ENCODE assay signal across 17 cellular contexts in genomic region chr14:39036760-39037159, GRCh38.
DNase-seq lines count a peak whose midpoint lies in the region; ATAC-seq and TF ChIP-seq lines count a peak whose summit lies in the region.
"Had no signal": no experiment of that assay in that cellular context is flagged by ENCODE, and none has a peak within 500 bp of the region (broad histone marks: within the 10 kb centered on the region; RNA-seq: fewer than 3 reads in every experiment).

No MANE protein-coding gene starts in this region.

- in situ Hi-C loops in IMR-90 (cut with MboI; ENCODE audit: low sequenced_read_pairs): no loop called here

- POLR2A ChIA-PET in IMR-90 (lab: Charles Lee; ENCODE audit: unreplicated experiment): no interaction called here
- POLR2A ChIA-PET in activated CD8-positive, alpha-beta T cell treated with anti-CD3 and anti-CD28 coated beads, Interleukin-2, amount 10 ng/mL, durations not matched to agents 7 days and 5 days (lab: Charles Lee): no interaction called here

- peaks cover 64% of the 10 kb centered on the region for H3K36me3 ChIP-seq in BLaER1
- H3K36me3 ChIP-seq in IMR-90 (ENCODE audit: control insufficient read depth, insufficient read depth, low read length): peaks cover 39% of the 10 kb centered on the region

- H3K4me3 Mint-ChIP-seq in activated CD8-positive, alpha-beta T cell treated with anti-CD3 and anti-CD28 coated beads, Interleukin-2, amount 10 ng/mL, durations not matched to agents 7 days and 5 days: no peak overlapping the region
- H3K4me3 Mint-ChIP-seq: B cell; CD14-positive monocyte; CD4-positive, alpha-beta memory T cell; CD4-positive, CD25-positive, alpha-beta regulatory T cell; CD8-positive, alpha-beta memory T cell had no signal

- peaks cover 7 to 11% of the 10 kb centered on the region in 2 experiments for H3K79me1 ChIP-seq in IMR-90 (ENCODE audit: low read depth in 1 of 2, low read length in 2 of 2)

- no peak overlapping the region for H3K18ac ChIP-seq in IMR-90 (ENCODE audit: low read depth, low read length)

- no peak for ATAC-seq in IMR-90 (ENCODE audit: low read depth)
- no peak for ATAC-seq in activated CD8-positive, alpha-beta T cell treated with anti-CD3 and anti-CD28 coated beads, Interleukin-2, amount 10 ng/mL, durations not matched to agents 7 days and 5 days
- ATAC-seq: A549 had no signal

- BruUV-seq in IMR-90 (replicated peaks; lab: Mats Ljungman, UMichigan): no TSS peak

- CTCF ChIA-PET in IMR-90 (lab: Yijun Ruan, JAX): no interaction called here
- CTCF ChIA-PET in activated CD8-positive, alpha-beta T cell treated with anti-CD3 and anti-CD28 coated beads, Interleukin-2, amount 10 ng/mL, durations not matched to agents 7 days and 5 days (lab: Charles Lee): no interaction called here

- H2BK15ac ChIP-seq in IMR-90 (ENCODE audit: low read depth, low read length): no peak overlapping the region

- H4K20me1 ChIP-seq in BLaER1: no peaks in the 10 kb centered on the region
- H4K20me1 ChIP-seq in IMR-90 (ENCODE audit: insufficient read depth, low read length): no peaks in the 10 kb centered on the region

- no peaks in the 10 kb centered on the region for H3K9me1 ChIP-seq in IMR-90 (ENCODE audit: insufficient read depth, low read length)

- H3K4me1 ChIP-seq in BLaER1 (peaks cover 29% of the 10 kb centered on the region), IMR-90 (ENCODE audit: control insufficient read depth, insufficient read depth, low read length) (no peaks in the 10 kb centered on the region)
- H3K4me1 ChIP-seq: A549 had no signal

- H2BK20ac ChIP-seq in IMR-90 (ENCODE audit: low read depth, low read length): no peak overlapping the region

- no peak overlapping the region for H2BK120ac ChIP-seq in IMR-90 (ENCODE audit: low read depth, low read length)

- no peak overlapping the region for H3K4ac ChIP-seq in IMR-90 (ENCODE audit: low read depth, low read length)

- H3K9me3 ChIP-seq in BLaER1 (no peaks in the 10 kb centered on the region; the same call in 1 of the 2 replicates), IMR-90 (ENCODE audit: control insufficient read depth, insufficient read depth, low read length) (no peaks in the 10 kb centered on the region)
- H3K9me3 ChIP-seq: A549 had no signal

- 0 out of 2 replicates have a peak overlapping the region, but pooled peaks have one; percentile 18 for H3K4me2 ChIP-seq in BLaER1
- H3K4me2 ChIP-seq in IMR-90 (ENCODE audit: low read depth, low read length): no peak overlapping the region
- H3K4me2 ChIP-seq: A549 had no signal

- no peak overlapping the region for H3K9ac ChIP-seq in BLaER1
- H3K9ac ChIP-seq in IMR-90 (ENCODE audit: low read depth, low read length): no peak overlapping the region

- DNase-seq in IMR-90: no peak
- no peak for DNase-seq in hippocampal formation (lab: John Stamatoyannopoulos, UW)
- no peak for DNase-seq in posterior vena cava (ENCODE audit: low spot score)
- DNase-seq in activated CD8-positive, alpha-beta T cell treated with anti-CD3 and anti-CD28 coated beads, Interleukin-2, amount 10 ng/mL, durations not matched to agents 7 days and 5 days: no peak
- DNase-seq: AML-193; C1 segment of cervical spinal cord; CD4-positive, alpha-beta memory T cell; CD4-positive, CD25-positive, alpha-beta regulatory T cell; CD8-positive, alpha-beta memory T cell; COR-L47; DMS79 treated with DMSO at 0.1 percent for 48 hours; GF-D8 had no signal

- 87 to 100% methylated on average over 2 to 5 of the region's 5 CpGs for WGBS in IMR-90 (ENCODE audit: extremely low coverage in 2 of 2, insufficient read length in 1 of 2), 2 experiments

- no peak overlapping the region for H4K91ac ChIP-seq in IMR-90 (ENCODE audit: insufficient read depth, low read depth, low read length)

- H2AK5ac ChIP-seq in IMR-90 (ENCODE audit: low read depth, low read length): no peak overlapping the region

- no peak overlapping the region for H3K27ac Mint-ChIP-seq in activated CD8-positive, alpha-beta T cell treated with anti-CD3 and anti-CD28 coated beads, Interleukin-2, amount 10 ng/mL, durations not matched to agents 7 days and 5 days
- H3K27ac Mint-ChIP-seq: B cell; CD14-positive monocyte; CD4-positive, alpha-beta memory T cell; CD4-positive, CD25-positive, alpha-beta regulatory T cell; CD8-positive, alpha-beta memory T cell had no signal

- H2AK9ac ChIP-seq in IMR-90 (replicated peaks; ENCODE audit: low read depth, low read length, poor library complexity): no peak overlapping the region

- peak overlapping the region; percentile 37 for H2BK5ac ChIP-seq in IMR-90 (ENCODE audit: low read depth, low read length, poor library complexity, severe bottlenecking)

- peaks cover 23% of the 10 kb centered on the region for H3K36me3 Mint-ChIP-seq in activated CD8-positive, alpha-beta T cell treated with anti-CD3 and anti-CD28 coated beads, Interleukin-2, amount 10 ng/mL, durations not matched to agents 7 days and 5 days (ENCODE audit: low read depth)

- H3K14ac ChIP-seq in IMR-90 (replicated peaks; ENCODE audit: low read depth, low read length): no peak overlapping the region

- H3K4me1 Mint-ChIP-seq in activated CD8-positive, alpha-beta T cell treated with anti-CD3 and anti-CD28 coated beads, Interleukin-2, amount 10 ng/mL, durations not matched to agents 7 days and 5 days (ENCODE audit: low read depth): peaks cover 9% of the 10 kb centered on the region
- H3K4me1 Mint-ChIP-seq: CD14-positive monocyte had no signal

- no peak overlapping the region for H4K8ac ChIP-seq in IMR-90 (ENCODE audit: low read depth in 2 of 2, low read length in 2 of 2)

- no peak for TF ChIP-seq RAD21 in IMR-90 (IDR thresholded peaks at IDR 0.05; ENCODE audit: low read length)

- no peak overlapping the region for H3K4me3 ChIP-seq in BLaER1
- H3K4me3 ChIP-seq in IMR-90 (ENCODE audit: insufficient read depth, low read depth, low read length): no peak overlapping the region
- H3K4me3 ChIP-seq: A549 had no signal

- H3K27me3 ChIP-seq in BLaER1 (no peaks in the 10 kb centered on the region), IMR-90 (ENCODE audit: control insufficient read depth, insufficient read depth, low read length) (no peaks in the 10 kb centered on the region)

- H3K56ac ChIP-seq in IMR-90 (ENCODE audit: extremely low read depth, insufficient read depth, low read length): no peak overlapping the region

- H3K23ac ChIP-seq in IMR-90 (ENCODE audit: low read depth, low read length): no peak overlapping the region

- TF ChIP-seq POLR2A in IMR-90 (IDR thresholded peaks at IDR 0.05; ENCODE audit: low read depth, low read length): no peak

- no peaks in the 10 kb centered on the region for H3K27me3 Mint-ChIP-seq in activated CD8-positive, alpha-beta T cell treated with anti-CD3 and anti-CD28 coated beads, Interleukin-2, amount 10 ng/mL, durations not matched to agents 7 days and 5 days (ENCODE audit: low read depth)
- H3K27me3 Mint-ChIP-seq: B cell; CD4-positive, alpha-beta memory T cell; CD4-positive, CD25-positive, alpha-beta regulatory T cell; CD8-positive, alpha-beta memory T cell had no signal

- no peaks in the 10 kb centered on the region for H3K9me3 Mint-ChIP-seq in activated CD8-positive, alpha-beta T cell treated with anti-CD3 and anti-CD28 coated beads, Interleukin-2, amount 10 ng/mL, durations not matched to agents 7 days and 5 days (ENCODE audit: insufficient read depth)
- H3K9me3 Mint-ChIP-seq: CD14-positive monocyte; CD4-positive, alpha-beta memory T cell; CD4-positive, CD25-positive, alpha-beta regulatory T cell; CD8-positive, alpha-beta memory T cell had no signal

- H2AFZ ChIP-seq in IMR-90 (replicated peaks; ENCODE audit: low read length, poor library complexity): no peak overlapping the region

- dilution Hi-C loops in IMR-90 (cut with HindIII; ENCODE audit: low sequenced_read_pairs, unreplicated experiment): no loop called here

- H3K27ac ChIP-seq in 22Rv1 (peak overlapping the region; percentile 96), BLaER1 (no peak overlapping the region), IMR-90 (ENCODE audit: insufficient read depth, low read length) (no peak overlapping the region)
- H3K27ac ChIP-seq: A549 had no signal

- TF ChIP-seq CTCF in 22Rv1 (IDR thresholded peaks at IDR 0.05) (no peak), IMR-90 (conservative IDR thresholded peaks at IDR 0.05; ENCODE audit: low read depth, low read length) (no peak)

- intact Hi-C loops in IMR-90 (cut with micrococcal nuclease): loop anchor here (5.0 kb wide), 1 partner anchor 41 kb away; no protein-coding TSS in a partner anchor
- intact Hi-C loops in posterior vena cava (cut with DNase I): no loop called here

- H4K5ac ChIP-seq in IMR-90 (ENCODE audit: low read depth, low read length): no peak overlapping the region

TF ChIP-seq in IMR-90, 13 proteins besides CTCF, POLR2A, EP300 and RAD21:
- TF ChIP-seq RFX5 (IDR thresholded peaks at IDR 0.05; ENCODE audit: low read depth, low read length) (no peak), CHD1 (IDR thresholded peaks at IDR 0.05; ENCODE audit: low read depth, low read length) (no peak), NFE2L2 (IDR thresholded peaks at IDR 0.05; ENCODE audit: low read depth, low read length) (no peak), CEBPB (IDR thresholded peaks at IDR 0.05; ENCODE audit: low read depth, low read length) (no peak), RCOR1 (IDR thresholded peaks at IDR 0.05; ENCODE audit: insufficient replicate concordance, low read length) (no peak), SMC3 (IDR thresholded peaks at IDR 0.05; ENCODE audit: low read depth, low read length) (no peak), BHLHE40 (IDR thresholded peaks at IDR 0.05; ENCODE audit: low read depth, low read length) (no peak), USF2 (IDR thresholded peaks at IDR 0.05; ENCODE audit: low read depth, low read length) (no peak)
- TF ChIP-seq, protein P1, sequence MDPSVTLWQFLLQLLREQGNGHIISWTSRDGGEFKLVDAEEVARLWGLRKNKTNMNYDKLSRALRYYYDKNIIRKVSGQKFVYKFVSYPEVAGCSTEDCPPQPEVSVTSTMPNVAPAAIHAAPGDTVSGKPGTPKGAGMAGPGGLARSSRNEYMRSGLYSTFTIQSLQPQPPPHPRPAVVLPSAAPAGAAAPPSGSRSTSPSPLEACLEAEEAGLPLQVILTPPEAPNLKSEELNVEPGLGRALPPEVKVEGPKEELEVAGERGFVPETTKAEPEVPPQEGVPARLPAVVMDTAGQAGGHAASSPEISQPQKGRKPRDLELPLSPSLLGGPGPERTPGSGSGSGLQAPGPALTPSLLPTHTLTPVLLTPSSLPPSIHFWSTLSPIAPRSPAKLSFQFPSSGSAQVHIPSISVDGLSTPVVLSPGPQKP (IDR thresholded peaks at IDR 0.05; ENCODE audit: borderline replicate concordance, low read depth, low read length): no peak
